Comparison of ENCODE assay signal across 8 cellular contexts in genomic region chr4:121823505-121824170, GRCh38. TPM values are rescaled to one million over a fixed set of nuclear protein-coding genes. Genes with fewer than 3 reads are reported as not detected.
DNase-seq lines count a peak whose midpoint lies in the region; ATAC-seq and TF ChIP-seq lines count a peak whose summit lies in the region.

Gene CCNA2 (minus strand): TSS chr4:121823883. CDS start chr4:121823628, 255 bp downstream.

- TF ChIP-seq CTCF in CD14-positive monocyte (IDR thresholded peaks at IDR 0.05) (no peak), dorsolateral prefrontal cortex (IDR thresholded peaks at IDR 0.05 in 54 of 56, conservative IDR thresholded peaks at IDR 0.05 in 2 of 56; ENCODE audit: low read depth in 1 of 56, partially characterized antibody in 56 of 56) (peak in 21 of 56 donors; percentile 5 to 48 (median 23)), liver (IDR thresholded peaks at IDR 0.05; ENCODE audit: low read depth, low read length, missing input control) (no peak)

- H3K27me3 Mint-ChIP-seq in CD14-positive monocyte (ENCODE audit: low read depth in 3 of 3), result no peaks in the 10 kb centered on the region

- peaks cover 17 to 21% of the 10 kb centered on the region in 2 donors for H3K36me3 Mint-ChIP-seq in CD14-positive monocyte

- peak; percentile 32 to 47 for TF ChIP-seq RAD21 in liver (IDR thresholded peaks at IDR 0.05)

- H3K9me3 ChIP-seq in liver (ENCODE audit: control insufficient read depth in 4 of 4, low read length in 3 of 4), result no peaks in the 10 kb centered on the region

- peaks cover 4 to 10% (median 10%) of the 10 kb centered on the region in 4 donors for H3K4me1 ChIP-seq in liver (ENCODE audit: control insufficient read depth in 4 of 4, insufficient read depth in 4 of 4, low read length in 3 of 4)

- peak; percentile 91 for ATAC-seq in GM19397 (IDR thresholded peaks at IDR 0.05; ENCODE audit: unreplicated experiment)
- ATAC-seq in HG03571 (IDR thresholded peaks at IDR 0.05; ENCODE audit: unreplicated experiment), result peak; percentile 94

- peaks cover 20% of the 10 kb centered on the region for H3K4me1 Mint-ChIP-seq in CD14-positive monocyte

- H3K36me3 ChIP-seq in liver (ENCODE audit: control insufficient read depth in 4 of 4, insufficient read depth in 3 of 4, low read depth in 1 of 4, low read length in 3 of 4), result no peaks in the 10 kb centered on the region

- H3K4me3 ChIP-seq in dorsolateral prefrontal cortex (peak within 1 kb of the TSS; percentile 46 to 85 (median 70)), liver (ENCODE audit: low read depth in 1 of 3, low read length in 3 of 3) (peak within 1 kb of the TSS; percentile 59 to 79 (median 67))

- intact Hi-C loops in CD14-positive monocyte (cut with micrococcal nuclease), result loop anchor here (2.0 kb wide), 1 partner anchor 23 kb away; the partner anchor contains the start of gene EXOSC9 (in 2 of the 2)
- intact Hi-C loops in dorsolateral prefrontal cortex (cut with DNase I), result loop anchor here in 1 of 2 donors (2.0 to 5.0 kb wide), 2 partner anchors 23 to 44 kb away; partner anchors contain the start of gene EXOSC9

- H3K4me3 Mint-ChIP-seq in CD14-positive monocyte, result peak within 1 kb of the TSS; percentile 92 to 97

- no peaks in the 10 kb centered on the region for H3K27me3 ChIP-seq in dorsolateral prefrontal cortex
- no peaks in the 10 kb centered on the region for H3K27me3 ChIP-seq in liver (ENCODE audit: control insufficient read depth in 4 of 4, insufficient read depth in 4 of 4, low read length in 3 of 4)

- peak within 1 kb of the TSS; percentile 5 to 97 for H3K9ac ChIP-seq in liver (ENCODE audit: low read depth in 1 of 2, low read length in 2 of 2)

- peak; percentile 95 for DNase-seq in CD14-positive monocyte (ENCODE audit: low spot score)
- DNase-seq in NCI-H82 (lab: John Stamatoyannopoulos, UW), result peak; percentile 99
- DNase-seq in activated CD4-positive, alpha-beta T cell treated with anti-CD3 and anti-CD28 coated beads, Interleukin-2, amount 50 U/mL, for 48 hours, result peak; percentile 97 to 98
- peak; percentile 94 to 98 (median 97) for DNase-seq in dorsolateral prefrontal cortex
- DNase-seq in stimulated activated CD4-positive, alpha-beta T cell treated with anti-CD3 and anti-CD28 coated beads, Interleukin-4, amount 100 ng/mL, for 24 hours, result peak; percentile 97

- H3K27ac ChIP-seq in dorsolateral prefrontal cortex (peak within 1 kb of the TSS in 48 of 59 donors; percentile 10 to 87 (median 72)), liver (ENCODE audit: low read depth in 1 of 2, low read length in 2 of 2) (peak within 1 kb of the TSS; percentile 10 to 51)

- H3K27ac Mint-ChIP-seq in CD14-positive monocyte, result peak within 1 kb of the TSS; percentile 73 to 94 (median 87)

- H3K9me3 Mint-ChIP-seq in CD14-positive monocyte, result no peaks in the 10 kb centered on the region

- under 1% methylated on average over 63 of the region's 63 CpGs for WGBS in liver

TF ChIP-seq in liver, 16 proteins besides CTCF, POLR2A, EP300 and RAD21:
- TF ChIP-seq TAF1 (conservative IDR thresholded peaks at IDR 0.05), result peak; percentile 90
- TF ChIP-seq GABPA (IDR thresholded peaks at IDR 0.05 in 1 of 2, conservative IDR thresholded peaks at IDR 0.05 in 1 of 2), result peak in 1 of 2 donors; percentile 71
- TF ChIP-seq JUND (IDR thresholded peaks at IDR 0.05), result no peak
- no peak for TF ChIP-seq FOXA2 (IDR thresholded peaks at IDR 0.05)
- peak in 1 of 2 donors; percentile 25 for TF ChIP-seq EGR1 (IDR thresholded peaks at IDR 0.05; ENCODE audit: low read depth in 2 of 2)
- peak; percentile 63 for TF ChIP-seq YY1 (IDR thresholded peaks at IDR 0.05)
- TF ChIP-seq, protein P1, sequence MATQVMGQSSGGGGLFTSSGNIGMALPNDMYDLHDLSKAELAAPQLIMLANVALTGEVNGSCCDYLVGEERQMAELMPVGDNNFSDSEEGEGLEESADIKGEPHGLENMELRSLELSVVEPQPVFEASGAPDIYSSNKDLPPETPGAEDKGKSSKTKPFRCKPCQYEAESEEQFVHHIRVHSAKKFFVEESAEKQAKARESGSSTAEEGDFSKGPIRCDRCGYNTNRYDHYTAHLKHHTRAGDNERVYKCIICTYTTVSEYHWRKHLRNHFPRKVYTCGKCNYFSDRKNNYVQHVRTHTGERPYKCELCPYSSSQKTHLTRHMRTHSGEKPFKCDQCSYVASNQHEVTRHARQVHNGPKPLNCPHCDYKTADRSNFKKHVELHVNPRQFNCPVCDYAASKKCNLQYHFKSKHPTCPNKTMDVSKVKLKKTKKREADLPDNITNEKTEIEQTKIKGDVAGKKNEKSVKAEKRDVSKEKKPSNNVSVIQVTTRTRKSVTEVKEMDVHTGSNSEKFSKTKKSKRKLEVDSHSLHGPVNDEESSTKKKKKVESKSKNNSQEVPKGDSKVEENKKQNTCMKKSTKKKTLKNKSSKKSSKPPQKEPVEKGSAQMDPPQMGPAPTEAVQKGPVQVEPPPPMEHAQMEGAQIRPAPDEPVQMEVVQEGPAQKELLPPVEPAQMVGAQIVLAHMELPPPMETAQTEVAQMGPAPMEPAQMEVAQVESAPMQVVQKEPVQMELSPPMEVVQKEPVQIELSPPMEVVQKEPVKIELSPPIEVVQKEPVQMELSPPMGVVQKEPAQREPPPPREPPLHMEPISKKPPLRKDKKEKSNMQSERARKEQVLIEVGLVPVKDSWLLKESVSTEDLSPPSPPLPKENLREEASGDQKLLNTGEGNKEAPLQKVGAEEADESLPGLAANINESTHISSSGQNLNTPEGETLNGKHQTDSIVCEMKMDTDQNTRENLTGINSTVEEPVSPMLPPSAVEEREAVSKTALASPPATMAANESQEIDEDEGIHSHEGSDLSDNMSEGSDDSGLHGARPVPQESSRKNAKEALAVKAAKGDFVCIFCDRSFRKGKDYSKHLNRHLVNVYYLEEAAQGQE (IDR thresholded peaks at IDR 0.05), result peak; percentile 70
- TF ChIP-seq FOXA1 (IDR thresholded peaks at IDR 0.05), result peak; percentile 22
- TF ChIP-seq RXRA (IDR thresholded peaks at IDR 0.05), result peak; percentile 42 to 58
- TF ChIP-seq MAX (IDR thresholded peaks at IDR 0.05), result peak; percentile 51
- peak in 1 of 2 donors; percentile 18 for TF ChIP-seq HNF4A (conservative IDR thresholded peaks at IDR 0.05)
- TF ChIP-seq NR2F2 (IDR thresholded peaks at IDR 0.05), result no peak
- TF ChIP-seq SP1 (IDR thresholded peaks at IDR 0.05), result peak; percentile 88
- TF ChIP-seq, protein P2, sequence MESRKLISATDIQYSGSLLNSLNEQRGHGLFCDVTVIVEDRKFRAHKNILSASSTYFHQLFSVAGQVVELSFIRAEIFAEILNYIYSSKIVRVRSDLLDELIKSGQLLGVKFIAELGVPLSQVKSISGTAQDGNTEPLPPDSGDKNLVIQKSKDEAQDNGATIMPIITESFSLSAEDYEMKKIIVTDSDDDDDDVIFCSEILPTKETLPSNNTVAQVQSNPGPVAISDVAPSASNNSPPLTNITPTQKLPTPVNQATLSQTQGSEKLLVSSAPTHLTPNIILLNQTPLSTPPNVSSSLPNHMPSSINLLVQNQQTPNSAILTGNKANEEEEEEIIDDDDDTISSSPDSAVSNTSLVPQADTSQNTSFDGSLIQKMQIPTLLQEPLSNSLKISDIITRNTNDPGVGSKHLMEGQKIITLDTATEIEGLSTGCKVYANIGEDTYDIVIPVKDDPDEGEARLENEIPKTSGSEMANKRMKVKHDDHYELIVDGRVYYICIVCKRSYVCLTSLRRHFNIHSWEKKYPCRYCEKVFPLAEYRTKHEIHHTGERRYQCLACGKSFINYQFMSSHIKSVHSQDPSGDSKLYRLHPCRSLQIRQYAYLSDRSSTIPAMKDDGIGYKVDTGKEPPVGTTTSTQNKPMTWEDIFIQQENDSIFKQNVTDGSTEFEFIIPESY (IDR thresholded peaks at IDR 0.05), result peak; percentile 68
- no peak for TF ChIP-seq HNF4G (IDR thresholded peaks at IDR 0.05)
- no peak for TF ChIP-seq ATF3 (IDR thresholded peaks at IDR 0.05)

RNA-seq across cellular contexts. Expression of gene CCNA2, which starts in this region (rescaled TPM):
- polyA plus RNA-seq in CD14-positive monocyte (under 1 TPM in 1 of 2 donors, not detected in 1; 0.20 TPM), liver (1 to 10 TPM in 1 of 2 donors, under 1 TPM in 1; 0.76 to 4.0 TPM)
- total RNA-seq in dorsolateral prefrontal cortex (10 to 100 TPM in 2 of 120 experiments, 1 to 10 TPM in 118; 1.1 to 11.7 (median 2.7) TPM), liver (10 to 100 TPM in 1 of 2 donors, under 1 TPM in 1; 0.33 to 81.4 TPM)

Comparison
In these comparisons a context has a peak if more than half of its experiments do, and no peak if none do; other contexts are left out.
1. Peak in every context shown above with its lines: DNase-seq, ATAC-seq, H3K4me3 ChIP-seq and H3K27ac ChIP-seq.
2. Peak in DNase-seq in CD14-positive monocyte; RNA of the gene not detected or under 1 TPM.